ENCODE assay signal across 1 cellular context in genomic region chr14:20682435-20683124, GRCh38.
TF ChIP-seq lines count a peak whose summit lies in the region.

No MANE protein-coding gene starts in this region.

TF ChIP-seq in GM12878, 131 proteins besides CTCF, POLR2A, EP300 and RAD21 (continued from another document and continues in another):
- no peak for TF ChIP-seq ZBTB33 (IDR thresholded peaks at IDR 0.05)
- TF ChIP-seq EGR1 (IDR thresholded peaks at IDR 0.05; ENCODE audit: borderline replicate concordance in 1 of 2, low read depth in 2 of 2, low read length in 2 of 2), result peak in 1 of 2 experiments; percentile 9; a peak in 1 of 3 replicates
- TF ChIP-seq PAX8 (IDR thresholded peaks at IDR 0.05), result no peak
- no peak for TF ChIP-seq ZNF24 (IDR thresholded peaks at IDR 0.05)
- no peak for TF ChIP-seq ZBED1 (IDR thresholded peaks at IDR 0.05; ENCODE audit: borderline replicate concordance)
- TF ChIP-seq, protein P1, sequence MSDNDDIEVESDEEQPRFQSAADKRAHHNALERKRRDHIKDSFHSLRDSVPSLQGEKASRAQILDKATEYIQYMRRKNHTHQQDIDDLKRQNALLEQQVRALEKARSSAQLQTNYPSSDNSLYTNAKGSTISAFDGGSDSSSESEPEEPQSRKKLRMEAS (IDR thresholded peaks at IDR 0.05; ENCODE audit: low read depth, low read length), result peak; percentile 43; the same call in 1 of the 2 replicates
- TF ChIP-seq, protein P2, sequence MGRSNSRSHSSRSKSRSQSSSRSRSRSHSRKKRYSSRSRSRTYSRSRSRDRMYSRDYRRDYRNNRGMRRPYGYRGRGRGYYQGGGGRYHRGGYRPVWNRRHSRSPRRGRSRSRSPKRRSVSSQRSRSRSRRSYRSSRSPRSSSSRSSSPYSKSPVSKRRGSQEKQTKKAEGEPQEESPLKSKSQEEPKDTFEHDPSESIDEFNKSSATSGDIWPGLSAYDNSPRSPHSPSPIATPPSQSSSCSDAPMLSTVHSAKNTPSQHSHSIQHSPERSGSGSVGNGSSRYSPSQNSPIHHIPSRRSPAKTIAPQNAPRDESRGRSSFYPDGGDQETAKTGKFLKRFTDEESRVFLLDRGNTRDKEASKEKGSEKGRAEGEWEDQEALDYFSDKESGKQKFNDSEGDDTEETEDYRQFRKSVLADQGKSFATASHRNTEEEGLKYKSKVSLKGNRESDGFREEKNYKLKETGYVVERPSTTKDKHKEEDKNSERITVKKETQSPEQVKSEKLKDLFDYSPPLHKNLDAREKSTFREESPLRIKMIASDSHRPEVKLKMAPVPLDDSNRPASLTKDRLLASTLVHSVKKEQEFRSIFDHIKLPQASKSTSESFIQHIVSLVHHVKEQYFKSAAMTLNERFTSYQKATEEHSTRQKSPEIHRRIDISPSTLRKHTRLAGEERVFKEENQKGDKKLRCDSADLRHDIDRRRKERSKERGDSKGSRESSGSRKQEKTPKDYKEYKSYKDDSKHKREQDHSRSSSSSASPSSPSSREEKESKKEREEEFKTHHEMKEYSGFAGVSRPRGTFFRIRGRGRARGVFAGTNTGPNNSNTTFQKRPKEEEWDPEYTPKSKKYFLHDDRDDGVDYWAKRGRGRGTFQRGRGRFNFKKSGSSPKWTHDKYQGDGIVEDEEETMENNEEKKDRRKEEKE (IDR thresholded peaks at IDR 0.05), result no peak
- TF ChIP-seq E4F1 (IDR thresholded peaks at IDR 0.05; ENCODE audit: borderline replicate concordance, partially characterized antibody), result no peak
- no peak for TF ChIP-seq NR2C1 (IDR thresholded peaks at IDR 0.05)
- TF ChIP-seq ZNF207 (IDR thresholded peaks at IDR 0.05; ENCODE audit: borderline replicate concordance), result no peak
- no peak for TF ChIP-seq IRF3 (IDR thresholded peaks at IDR 0.05)
- TF ChIP-seq, protein P3, sequence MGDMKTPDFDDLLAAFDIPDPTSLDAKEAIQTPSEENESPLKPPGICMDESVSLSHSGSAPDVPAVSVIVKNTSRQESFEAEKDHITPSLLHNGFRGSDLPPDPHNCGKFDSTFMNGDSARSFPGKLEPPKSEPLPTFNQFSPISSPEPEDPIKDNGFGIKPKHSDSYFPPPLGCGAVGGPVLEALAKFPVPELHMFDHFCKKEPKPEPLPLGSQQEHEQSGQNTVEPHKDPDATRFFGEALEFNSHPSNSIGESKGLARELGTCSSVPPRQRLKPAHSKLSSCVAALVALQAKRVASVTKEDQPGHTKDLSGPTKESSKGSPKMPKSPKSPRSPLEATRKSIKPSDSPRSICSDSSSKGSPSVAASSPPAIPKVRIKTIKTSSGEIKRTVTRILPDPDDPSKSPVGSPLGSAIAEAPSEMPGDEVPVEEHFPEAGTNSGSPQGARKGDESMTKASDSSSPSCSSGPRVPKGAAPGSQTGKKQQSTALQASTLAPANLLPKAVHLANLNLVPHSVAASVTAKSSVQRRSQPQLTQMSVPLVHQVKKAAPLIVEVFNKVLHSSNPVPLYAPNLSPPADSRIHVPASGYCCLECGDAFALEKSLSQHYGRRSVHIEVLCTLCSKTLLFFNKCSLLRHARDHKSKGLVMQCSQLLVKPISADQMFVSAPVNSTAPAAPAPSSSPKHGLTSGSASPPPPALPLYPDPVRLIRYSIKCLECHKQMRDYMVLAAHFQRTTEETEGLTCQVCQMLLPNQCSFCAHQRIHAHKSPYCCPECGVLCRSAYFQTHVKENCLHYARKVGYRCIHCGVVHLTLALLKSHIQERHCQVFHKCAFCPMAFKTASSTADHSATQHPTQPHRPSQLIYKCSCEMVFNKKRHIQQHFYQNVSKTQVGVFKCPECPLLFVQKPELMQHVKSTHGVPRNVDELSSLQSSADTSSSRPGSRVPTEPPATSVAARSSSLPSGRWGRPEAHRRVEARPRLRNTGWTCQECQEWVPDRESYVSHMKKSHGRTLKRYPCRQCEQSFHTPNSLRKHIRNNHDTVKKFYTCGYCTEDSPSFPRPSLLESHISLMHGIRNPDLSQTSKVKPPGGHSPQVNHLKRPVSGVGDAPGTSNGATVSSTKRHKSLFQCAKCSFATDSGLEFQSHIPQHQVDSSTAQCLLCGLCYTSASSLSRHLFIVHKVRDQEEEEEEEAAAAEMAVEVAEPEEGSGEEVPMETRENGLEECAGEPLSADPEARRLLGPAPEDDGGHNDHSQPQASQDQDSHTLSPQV (IDR thresholded peaks at IDR 0.05), result no peak
- TF ChIP-seq SUZ12 (IDR thresholded peaks at IDR 0.05; ENCODE audit: unreplicated experiment), result no peak
- TF ChIP-seq CREM (IDR thresholded peaks at IDR 0.05; ENCODE audit: low read depth), result peak; percentile 63; the same call in 1 of the 2 replicates
- no peak for TF ChIP-seq SIX5 (IDR thresholded peaks at IDR 0.05; ENCODE audit: low read depth, low read length, severe bottlenecking)
- no peak for TF ChIP-seq FOXK2 (IDR thresholded peaks at IDR 0.05)
- TF ChIP-seq TCF12 (IDR thresholded peaks at IDR 0.05; ENCODE audit: low read depth, low read length), result no peak
- no peak for TF ChIP-seq YY1 (IDR thresholded peaks at IDR 0.05; ENCODE audit: low read depth, low read length)
- peak; percentile 57; the same call in 1 of the 2 replicates for TF ChIP-seq MTA2 (IDR thresholded peaks at IDR 0.05; ENCODE audit: low read depth)
- TF ChIP-seq POU2F2 (IDR thresholded peaks at IDR 0.05; ENCODE audit: borderline replicate concordance, low read depth, low read length), result no peak
- peak; percentile 81 for TF ChIP-seq GABPA (IDR thresholded peaks at IDR 0.05; ENCODE audit: low read depth)
- no peak for TF ChIP-seq STAT1 (conservative IDR thresholded peaks at IDR 0.05)
- TF ChIP-seq E2F8 (IDR thresholded peaks at IDR 0.05; ENCODE audit: low read depth, partially characterized antibody), result no peak
- TF ChIP-seq ATF3 (IDR thresholded peaks at IDR 0.05; ENCODE audit: borderline replicate concordance, extremely low read depth, low read depth, low read length), result no peak
- no peak for TF ChIP-seq NFYA (IDR thresholded peaks at IDR 0.05; ENCODE audit: borderline replicate concordance, low read depth, low read length)
- 0 out of 2 replicates have a peak, but pooled peaks have one; percentile 18 for TF ChIP-seq NRF1 (conservative IDR thresholded peaks at IDR 0.05; ENCODE audit: low read depth, low read length)
- no peak for TF ChIP-seq RCOR1 (conservative IDR thresholded peaks at IDR 0.05; ENCODE audit: low read depth, low read length)
- TF ChIP-seq, protein P4, sequence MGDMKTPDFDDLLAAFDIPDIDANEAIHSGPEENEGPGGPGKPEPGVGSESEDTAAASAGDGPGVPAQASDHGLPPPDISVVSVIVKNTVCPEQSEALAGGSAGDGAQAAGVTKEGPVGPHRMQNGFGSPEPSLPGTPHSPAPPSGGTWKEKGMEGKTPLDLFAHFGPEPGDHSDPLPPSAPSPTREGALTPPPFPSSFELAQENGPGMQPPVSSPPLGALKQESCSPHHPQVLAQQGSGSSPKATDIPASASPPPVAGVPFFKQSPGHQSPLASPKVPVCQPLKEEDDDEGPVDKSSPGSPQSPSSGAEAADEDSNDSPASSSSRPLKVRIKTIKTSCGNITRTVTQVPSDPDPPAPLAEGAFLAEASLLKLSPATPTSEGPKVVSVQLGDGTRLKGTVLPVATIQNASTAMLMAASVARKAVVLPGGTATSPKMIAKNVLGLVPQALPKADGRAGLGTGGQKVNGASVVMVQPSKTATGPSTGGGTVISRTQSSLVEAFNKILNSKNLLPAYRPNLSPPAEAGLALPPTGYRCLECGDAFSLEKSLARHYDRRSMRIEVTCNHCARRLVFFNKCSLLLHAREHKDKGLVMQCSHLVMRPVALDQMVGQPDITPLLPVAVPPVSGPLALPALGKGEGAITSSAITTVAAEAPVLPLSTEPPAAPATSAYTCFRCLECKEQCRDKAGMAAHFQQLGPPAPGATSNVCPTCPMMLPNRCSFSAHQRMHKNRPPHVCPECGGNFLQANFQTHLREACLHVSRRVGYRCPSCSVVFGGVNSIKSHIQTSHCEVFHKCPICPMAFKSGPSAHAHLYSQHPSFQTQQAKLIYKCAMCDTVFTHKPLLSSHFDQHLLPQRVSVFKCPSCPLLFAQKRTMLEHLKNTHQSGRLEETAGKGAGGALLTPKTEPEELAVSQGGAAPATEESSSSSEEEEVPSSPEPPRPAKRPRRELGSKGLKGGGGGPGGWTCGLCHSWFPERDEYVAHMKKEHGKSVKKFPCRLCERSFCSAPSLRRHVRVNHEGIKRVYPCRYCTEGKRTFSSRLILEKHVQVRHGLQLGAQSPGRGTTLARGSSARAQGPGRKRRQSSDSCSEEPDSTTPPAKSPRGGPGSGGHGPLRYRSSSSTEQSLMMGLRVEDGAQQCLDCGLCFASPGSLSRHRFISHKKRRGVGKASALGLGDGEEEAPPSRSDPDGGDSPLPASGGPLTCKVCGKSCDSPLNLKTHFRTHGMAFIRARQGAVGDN (IDR thresholded peaks at IDR 0.05), result peak; percentile 74; the same call in 1 of the 2 replicates
- TF ChIP-seq IKZF2 (IDR thresholded peaks at IDR 0.05), result peak; percentile 91 to 92
- no peak for TF ChIP-seq BCL3 (IDR thresholded peaks at IDR 0.05; ENCODE audit: borderline replicate concordance, insufficient read depth, low read depth, low read length, poor library complexity, severe bottlenecking)
- no peak for TF ChIP-seq YBX1 (IDR thresholded peaks at IDR 0.05)
- TF ChIP-seq JUNB (IDR thresholded peaks at IDR 0.05), result no peak; the same call in 1 of the 2 replicates
- TF ChIP-seq ZNF274 (IDR thresholded peaks at IDR 0.05; ENCODE audit: insufficient read depth, insufficient read length), result no peak
- no peak for TF ChIP-seq WRNIP1 (IDR thresholded peaks at IDR 0.05; ENCODE audit: borderline replicate concordance, low read depth, low read length)
- TF ChIP-seq HDAC2 (IDR thresholded peaks at IDR 0.05), result no peak
- no peak for TF ChIP-seq SMC3 (IDR thresholded peaks at IDR 0.05; ENCODE audit: borderline replicate concordance, low read length)
- TF ChIP-seq EZH2 (IDR thresholded peaks at IDR 0.05; ENCODE audit: borderline replicate concordance, control insufficient read depth, low read depth, low read length), result no peak
- TF ChIP-seq ZNF384 (IDR thresholded peaks at IDR 0.05; ENCODE audit: borderline replicate concordance, low read depth, low read length), result no peak
